Comparison of ENCODE assay signal across 16 cellular contexts in the genomic region with DNA sequence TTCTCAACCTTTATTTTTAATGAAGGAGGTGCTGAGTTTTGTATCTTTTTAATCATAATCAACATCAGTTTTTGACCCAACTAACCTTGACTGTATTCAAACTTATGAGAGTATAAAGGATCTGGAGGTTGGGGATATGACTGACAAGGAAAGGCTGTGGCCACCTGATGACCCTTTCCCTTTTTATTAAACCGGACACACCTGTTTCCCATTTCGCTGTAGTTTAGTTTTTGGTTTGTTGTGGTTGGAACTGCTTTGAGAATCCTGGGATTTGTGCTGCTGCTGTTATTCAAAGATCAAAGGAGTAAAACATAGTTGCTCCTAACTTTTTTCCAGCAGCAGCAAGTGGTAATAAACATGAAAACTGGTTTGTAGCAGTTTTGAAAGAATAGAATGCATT. TPM values are rescaled to one million over a fixed set of nuclear protein-coding genes. Genes with fewer than 3 reads are reported as not detected.
A peak's percentile ranks its signal among the peaks of the same experiment; 100 is the strongest.
DNase-seq lines count a peak whose midpoint lies in the region; ATAC-seq and TF ChIP-seq lines count a peak whose summit lies in the region.
"Had no signal": no experiment of that assay in that cellular context is flagged by ENCODE, and none has a peak within 500 bp of the region (broad histone marks: within the 10 kb centered on the region; RNA-seq: fewer than 3 reads in every experiment).

No MANE protein-coding gene starts in this region.

- H3K9me3 Mint-ChIP-seq in activated T-cell treated with anti-CD3 and anti-CD28 coated beads, Interleukin-2, amount 50 U/mL, for 72 hours, result no peaks in the 10 kb centered on the region
- H3K9me3 Mint-ChIP-seq: CD4-positive, alpha-beta T cell; H9 had no signal

- H3K27ac ChIP-seq in DND-41 (ENCODE audit: low read length), result 0 out of 2 replicates have a peak overlapping the region, but pooled peaks have one; percentile 10
- H3K27ac ChIP-seq in heart right ventricle, result no peak overlapping the region
- no peak overlapping the region for H3K27ac ChIP-seq in ovary
- H3K27ac ChIP-seq: BLaER1 had no signal

- H3K27me3 ChIP-seq in DND-41 (ENCODE audit: insufficient read depth, low read length, poor library complexity), result no peaks in the 10 kb centered on the region
- H3K27me3 ChIP-seq in heart right ventricle, result no peaks in the 10 kb centered on the region
- H3K27me3 ChIP-seq in ovary, result no peaks in the 10 kb centered on the region
- H3K27me3 ChIP-seq: BLaER1 had no signal

- H3K4me1 Mint-ChIP-seq in activated T-cell treated with anti-CD3 and anti-CD28 coated beads, Interleukin-2, amount 50 U/mL, for 72 hours (ENCODE audit: low read depth), result peaks cover 23% of the 10 kb centered on the region
- H3K4me1 Mint-ChIP-seq: H9 had no signal

- peaks cover 87% of the 10 kb centered on the region for H3K36me3 ChIP-seq in DND-41 (ENCODE audit: insufficient read depth, low read length)
- peaks cover 4 to 100% (median 61%) of the 10 kb centered on the region in 9 donors for H3K36me3 ChIP-seq in heart right ventricle
- no peaks in the 10 kb centered on the region for H3K36me3 ChIP-seq in ovary

- H3K4me3 Mint-ChIP-seq in activated T-cell treated with anti-CD3 and anti-CD28 coated beads, Interleukin-2, amount 50 U/mL, for 72 hours, result no peak overlapping the region
- H3K4me3 Mint-ChIP-seq: CD4-positive, alpha-beta T cell; H9 had no signal

- H3K9ac ChIP-seq in DND-41 (ENCODE audit: low read depth, low read length), result no peak overlapping the region
- H3K9ac ChIP-seq: BLaER1 had no signal

- H3K36me3 Mint-ChIP-seq in activated T-cell treated with anti-CD3 and anti-CD28 coated beads, Interleukin-2, amount 50 U/mL, for 72 hours (ENCODE audit: insufficient read depth in 2 of 2), result peaks cover 12 to 36% of the 10 kb centered on the region in 2 donors

- H3K27me3 Mint-ChIP-seq in activated T-cell treated with anti-CD3 and anti-CD28 coated beads, Interleukin-2, amount 50 U/mL, for 72 hours (ENCODE audit: low read depth), result no peaks in the 10 kb centered on the region
- H3K27me3 Mint-ChIP-seq: CD4-positive, alpha-beta T cell had no signal

- TF ChIP-seq POLR2A in ovary (IDR thresholded peaks at IDR 0.05), result no peak

- H3K27ac Mint-ChIP-seq in activated T-cell treated with anti-CD3 and anti-CD28 coated beads, Interleukin-2, amount 50 U/mL, for 72 hours, result peak overlapping the region; percentile 50
- H3K27ac Mint-ChIP-seq: CD4-positive, alpha-beta T cell; H9 had no signal

- no peak overlapping the region for H3K4me2 ChIP-seq in DND-41 (ENCODE audit: insufficient read depth, low read length)
- H3K4me2 ChIP-seq: BLaER1 had no signal

- 77 to 79% methylated on average over 2 of the region's 2 CpGs for WGBS in heart right ventricle, 2 donors
- WGBS in ovary, 3 donors, result 73 to 86% (median 78%) methylated on average over 2 of the region's 2 CpGs

- no peaks in the 10 kb centered on the region for H3K9me3 ChIP-seq in DND-41 (ENCODE audit: insufficient read depth, low read length, severe bottlenecking)
- H3K9me3 ChIP-seq in heart right ventricle, result no peaks in the 10 kb centered on the region
- H3K9me3 ChIP-seq in ovary, result no peaks in the 10 kb centered on the region
- H3K9me3 ChIP-seq: BLaER1 had no signal

- intact Hi-C loops in heart right ventricle (cut with DNase I), result loop anchor here in 1 of 10 donors (10.0 kb wide), 1 partner anchor 268 kb away; no protein-coding TSS in a partner anchor
- intact Hi-C loops in ovary (cut with DNase I), result loop anchor here in 1 of 4 donors (5.0 kb wide), 1 partner anchor 290 kb away; no protein-coding TSS in a partner anchor

- no peak overlapping the region for H2AFZ ChIP-seq in DND-41 (ENCODE audit: low read depth, low read length)

- H3K79me2 ChIP-seq in DND-41 (ENCODE audit: insufficient read depth, low read length), result peaks cover 16% of the 10 kb centered on the region

- DNase-seq in activated T-cell treated with anti-CD3 and anti-CD28 coated beads, Interleukin-2, amount 50 U/mL, for 72 hours, result no peak
- no peak for DNase-seq in activated T-cell treated with anti-CD3 and anti-CD28 coated beads, Interleukin-2, amount 50 U/mL, for 1 hour
- no peak for DNase-seq in DND-41
- peak; percentile 91 for DNase-seq in dermis blood vessel endothelial cell
- peak; percentile 37 to 95 for DNase-seq in lung microvascular endothelial cell (ENCODE audit: low read depth in 2 of 2)
- no peak for DNase-seq in heart right ventricle
- no peak for DNase-seq in HPDE6-E6E7 (ENCODE audit: extremely low spot score)
- DNase-seq in ovary, result no peak
- DNase-seq: 8988T; AML-193; Calu3; CD4-positive, alpha-beta T cell; DMS 273 treated with DMSO at 0.1 percent for 48 hours; GOT3; H9 had no signal

- no peaks in the 10 kb centered on the region for H4K20me1 ChIP-seq in DND-41 (ENCODE audit: insufficient read depth, low read length)

- H3K4me3 ChIP-seq in DND-41 (ENCODE audit: low read depth in 1 of 2, low read length in 2 of 2) (no peak overlapping the region), heart right ventricle (no peak overlapping the region), ovary (no peak overlapping the region)
- H3K4me3 ChIP-seq: BLaER1 had no signal

- ATAC-seq in activated T-cell treated with anti-CD3 and anti-CD28 coated beads, Interleukin-2, amount 50 U/mL, for 72 hours (replicated peaks in 1 of 2), result no peak
- ATAC-seq in DND-41 (ENCODE audit: insufficient read depth, low read depth) (no peak), heart right ventricle (no peak)

- TF ChIP-seq EP300 in ovary (IDR thresholded peaks at IDR 0.05), result no peak

- TF ChIP-seq CTCF in DND-41 (IDR thresholded peaks at IDR 0.05; ENCODE audit: borderline replicate concordance, extremely low read depth, low read length, poor library complexity, severe bottlenecking) (no peak), heart right ventricle (IDR thresholded peaks at IDR 0.05) (no peak), ovary (IDR thresholded peaks at IDR 0.05) (no peak)

- H3K4me1 ChIP-seq in DND-41 (ENCODE audit: insufficient read depth, low read length) (peaks cover 38% of the 10 kb centered on the region), heart right ventricle (no peaks in the 10 kb centered on the region), ovary (ENCODE audit: insufficient read depth) (no peaks in the 10 kb centered on the region)
- H3K4me1 ChIP-seq: BLaER1 had no signal

RNA-seq across cellular contexts. Expression of a gene that starts 12.4 kb away (rescaled TPM):
- total RNA-seq in activated T-cell treated with anti-CD3 and anti-CD28 coated beads, Interleukin-2, amount 50 U/mL, for 72 hours, result 10 to 100 TPM; 80.5 to 91.8 TPM
- 15.1 and 23.0 TPM in 2 replicates for total RNA-seq in dermis blood vessel endothelial cell
- total RNA-seq in lung microvascular endothelial cell, result 6.5 and 9.9 TPM in 2 replicates
- 10 to 100 TPM; 16.7 to 20.8 (median 18.8) TPM for total RNA-seq in heart right ventricle
- 10 to 100 TPM in 1 of 2 donors, 1 to 10 TPM in 1; 6.4 to 13.8 TPM for polyA plus RNA-seq in heart right ventricle
- total RNA-seq in ovary, result 10 to 100 TPM; 17.7 to 66.0 (median 51.2) TPM
- polyA plus RNA-seq in ovary, result 10 to 100 TPM; 21.6 to 34.4 TPM

RNA-seq across cellular contexts. Expression of a gene that starts 12.6 kb away (rescaled TPM):
- total RNA-seq in activated T-cell treated with anti-CD3 and anti-CD28 coated beads, Interleukin-2, amount 50 U/mL, for 72 hours, result 10 to 100 TPM; 37.1 to 43.5 TPM
- total RNA-seq in dermis blood vessel endothelial cell (2.9 and 11.2 TPM in 2 replicates), lung microvascular endothelial cell (1.2 and 3.3 TPM in 2 replicates), heart right ventricle (under 1 TPM in 8 of 10 donors, not detected in 2; 0.08 to 0.90 (median 0.20) TPM), ovary (under 1 TPM; 0.23 to 0.84 (median 0.37) TPM)
- polyA plus RNA-seq in heart right ventricle (under 1 TPM in 1 of 2 donors, not detected in 1; 0.28 TPM), ovary (under 1 TPM; 0.43 to 0.51 TPM)

RNA-seq across cellular contexts. Expression of a gene that starts 50.8 kb away (rescaled TPM):
- 10 to 100 TPM; 32.7 to 33.1 TPM for total RNA-seq in activated T-cell treated with anti-CD3 and anti-CD28 coated beads, Interleukin-2, amount 50 U/mL, for 72 hours
- 28.5 and 37.3 TPM in 2 replicates for total RNA-seq in dermis blood vessel endothelial cell
- 14.4 and 23.8 TPM in 2 replicates for total RNA-seq in lung microvascular endothelial cell
- total RNA-seq in heart right ventricle, result 10 to 100 TPM; 14.4 to 19.9 (median 17.2) TPM
- polyA plus RNA-seq in heart right ventricle, result 10 to 100 TPM; 16.7 to 19.1 TPM
- 10 to 100 TPM; 21.6 to 38.9 (median 27.1) TPM for total RNA-seq in ovary
- polyA plus RNA-seq in ovary, result 10 to 100 TPM; 15.5 to 21.1 TPM

Comparison
In these comparisons a context has a peak if more than half of its experiments do, and no peak if none do; other contexts are left out.
1. DNase-seq: peak in dermis blood vessel endothelial cell (single experiment) and lung microvascular endothelial cell (2 of 2); none in activated T-cell treated with anti-CD3 and anti-CD28 coated beads, Interleukin-2, amount 50 U/mL, for 72 hours (0 of 2), activated T-cell treated with anti-CD3 and anti-CD28 coated beads, Interleukin-2, amount 50 U/mL, for 1 hour (single experiment), DND-41 (single experiment), heart right ventricle (0 of 2), HPDE6-E6E7 (single experiment) and ovary (0 of 5).